ENCODE assay signal across 16 cellular contexts in the genomic region with DNA sequence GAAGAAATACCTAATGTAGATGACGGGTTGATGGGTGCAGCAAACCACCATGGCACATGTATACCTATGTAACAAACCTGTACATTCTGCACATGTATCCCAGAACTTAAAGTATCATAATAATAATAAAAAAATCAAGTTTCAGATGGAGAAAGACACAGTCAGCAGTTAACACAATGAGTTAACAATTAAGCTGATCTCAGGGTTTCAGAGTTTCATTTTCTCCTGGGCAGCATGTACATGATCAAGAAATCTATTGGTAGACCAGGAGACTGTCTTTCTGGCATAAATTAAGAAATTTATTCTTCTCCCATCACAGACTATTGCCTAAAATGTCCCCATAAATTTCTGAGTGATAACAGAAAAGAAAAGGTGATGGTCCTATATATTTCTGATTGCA.
DNase-seq lines count a peak whose midpoint lies in the region; ATAC-seq, FAIRE-seq and TF ChIP-seq lines count a peak whose summit lies in the region.
"Had no signal": no experiment of that assay in that cellular context is flagged by ENCODE, and none has a peak within 500 bp of the region (broad histone marks: within the 10 kb centered on the region; RNA-seq: fewer than 3 reads in every experiment).

No MANE protein-coding gene starts in this region.

- no peak for ATAC-seq in HepG2
- ATAC-seq in right lobe of liver, result no peak
- ATAC-seq in HG02981 (IDR thresholded peaks at IDR 0.05; ENCODE audit: unreplicated experiment), result peak; percentile 48
- ATAC-seq in GM18868 (IDR thresholded peaks at IDR 0.05; ENCODE audit: unreplicated experiment), result no peak
- ATAC-seq: CD8-positive, alpha-beta T cell had no signal

- WGBS in HepG2 (ENCODE audit: low lambda C conversion rate), result 0% methylated on average over 1 of the region's 1 CpG
- 30% methylated on average over 1 of the region's 1 CpG for WGBS in right lobe of liver (ENCODE audit: insufficient coverage, low coverage, low lambda C conversion rate, missing lambda C conversion rate)

- intact Hi-C loops in HepG2 (cut with micrococcal nuclease; ENCODE audit: unreplicated experiment) (no loop called here), right lobe of liver (cut with DNase I) (no loop called here)

- H3K9ac ChIP-seq in HepG2 (ENCODE audit: insufficient read depth, low read depth, low read length) (no peak overlapping the region), MM.1S (ENCODE audit: low read length) (no peak overlapping the region)
- H3K9ac ChIP-seq: BLaER1 treated with 17β-estradiol and CSF1 and Interleukin-3, amounts not matched to agents 10 nM and 100 nM had no signal

- H3K27me3 ChIP-seq in HepG2 (ENCODE audit: control insufficient read depth in 1 of 2, insufficient read depth in 2 of 2, low read length in 2 of 2) (no peaks in the 10 kb centered on the region), right lobe of liver (no peaks in the 10 kb centered on the region), MM.1S (replicated peaks; ENCODE audit: insufficient read depth, low read length) (no peaks in the 10 kb centered on the region)

- CTCF ChIA-PET in HepG2 (lab: Yijun Ruan, JAX; ENCODE audit: low intra/inter-chr PET ratio, low total read pairs), result no interaction called here

- H2AFZ ChIP-seq in HepG2 (ENCODE audit: low read length) (no peak overlapping the region), MM.1S (ENCODE audit: low read length) (no peak overlapping the region)

- in situ Hi-C loops in HepG2 (cut with HindIII; ENCODE audit: extremely low pct_ligation_motif_present, low pct_unique_long_range_greater_than_20kb), result no loop called here

- no peaks in the 10 kb centered on the region for H3K9me2 ChIP-seq in MM.1S (replicated peaks; ENCODE audit: insufficient read depth, low read length)

- no peak overlapping the region for H3K4me3 ChIP-seq in HepG2 (replicated peaks in 1 of 3; ENCODE audit: insufficient read depth in 1 of 3, low read depth in 2 of 3, low read length in 3 of 3)
- H3K4me3 ChIP-seq in right lobe of liver, result no peak overlapping the region
- no peak overlapping the region for H3K4me3 ChIP-seq in MM.1S (ENCODE audit: low read length)
- H3K4me3 ChIP-seq: BLaER1 treated with 17β-estradiol and CSF1 and Interleukin-3, amounts not matched to agents 10 nM and 100 nM had no signal

- no peak for FAIRE-seq in HepG2 (lab: Jason Lieb, UNC)
- FAIRE-seq: H1 had no signal

- H3K27ac ChIP-seq in HepG2 (ENCODE audit: extremely low read length, insufficient read depth, low read length), result no peak overlapping the region
- no peak overlapping the region for H3K27ac ChIP-seq in right lobe of liver
- H3K27ac ChIP-seq in MM.1S (ENCODE audit: low read length), result no peak overlapping the region
- H3K27ac ChIP-seq: 22Rv1; BLaER1 treated with 17β-estradiol and CSF1 and Interleukin-3, amounts not matched to agents 10 nM and 100 nM had no signal

- no peaks in the 10 kb centered on the region for H3K4me1 ChIP-seq in HepG2 (ENCODE audit: insufficient read depth, low read length)
- H3K4me1 ChIP-seq in right lobe of liver, result no peaks in the 10 kb centered on the region
- peaks cover 4% of the 10 kb centered on the region; the same call in 1 of the 2 replicates for H3K4me1 ChIP-seq in MM.1S (ENCODE audit: low read length)
- H3K4me1 ChIP-seq: BLaER1 treated with 17β-estradiol and CSF1 and Interleukin-3, amounts not matched to agents 10 nM and 100 nM had no signal

- H3K79me2 ChIP-seq in HepG2 (ENCODE audit: insufficient read depth, low read length), result no peaks in the 10 kb centered on the region
- no peaks in the 10 kb centered on the region for H3K79me2 ChIP-seq in MM.1S (ENCODE audit: low read length)

- TF ChIP-seq POLR2A in HepG2 (IDR thresholded peaks at IDR 0.05; ENCODE audit: insufficient read depth in 1 of 2, low read depth in 2 of 2, low read length in 2 of 2) (no peak), right lobe of liver (IDR thresholded peaks at IDR 0.05) (no peak)

- POLR2A ChIA-PET in HepG2 (lab: Yijun Ruan, JAX), result no interaction called here

- DNase-seq in HepG2 (ENCODE audit: low spot score) (no peak), right lobe of liver (no peak), MM.1S (peak; percentile 51), NCI-H69 (lab: John Stamatoyannopoulos, UW) (no peak), NCI-H82 (lab: John Stamatoyannopoulos, UW) (no peak)
- DNase-seq: Calu3; CD8-positive, alpha-beta T cell; DMS79 treated with DMSO at 0.1 percent for 48 hours; GF-D8; H9; KG1 had no signal

- TF ChIP-seq CTCF in HepG2 (CRISPR knock-in tag; IDR thresholded peaks at IDR 0.05), result no peak
- no peak for TF ChIP-seq CTCF in right lobe of liver (IDR thresholded peaks at IDR 0.05)
- no peak for TF ChIP-seq CTCF in MM.1S (IDR thresholded peaks at IDR 0.05; ENCODE audit: low read length)

- H3K36me3 ChIP-seq in HepG2 (replicated peaks in 1 of 2; ENCODE audit: control insufficient read depth in 1 of 2, insufficient read depth in 2 of 2, low read length in 2 of 2) (no peaks in the 10 kb centered on the region), right lobe of liver (no peaks in the 10 kb centered on the region), MM.1S (replicated peaks; ENCODE audit: insufficient read depth, low read length) (no peaks in the 10 kb centered on the region)
- H3K36me3 ChIP-seq: BLaER1 treated with 17β-estradiol and CSF1 and Interleukin-3, amounts not matched to agents 10 nM and 100 nM had no signal

- no peaks in the 10 kb centered on the region; the same call in 1 of the 2 replicates for H3F3A ChIP-seq in MM.1S (ENCODE audit: insufficient read depth, low read length)

- H3K4me2 ChIP-seq in HepG2 (ENCODE audit: low read depth, low read length) (no peak overlapping the region), MM.1S (ENCODE audit: low read depth, low read length) (no peak overlapping the region; the same call in 1 of the 2 replicates)
- H3K4me2 ChIP-seq: BLaER1 treated with 17β-estradiol and CSF1 and Interleukin-3, amounts not matched to agents 10 nM and 100 nM had no signal

- BruUV-seq in HepG2 (replicated peaks; lab: Mats Ljungman, UMichigan), result no TSS peak

- TF ChIP-seq EP300 in HepG2 (IDR thresholded peaks at IDR 0.05; ENCODE audit: low read depth in 2 of 2, low read length in 2 of 2) (no peak), HepG2 (CRISPR knock-in tag; IDR thresholded peaks at IDR 0.05; ENCODE audit: borderline replicate concordance) (no peak)

- no peak for TF ChIP-seq RAD21 in HepG2 (CRISPR knock-in tag; IDR thresholded peaks at IDR 0.05)

- H3K9me3 ChIP-seq in HepG2 (ENCODE audit: low read length) (no peaks in the 10 kb centered on the region), right lobe of liver (no peaks in the 10 kb centered on the region), MM.1S (replicated peaks; ENCODE audit: insufficient read depth, low read length) (no peaks in the 10 kb centered on the region)

- H4K20me1 ChIP-seq in HepG2 (ENCODE audit: insufficient read depth, low read length) (no peaks in the 10 kb centered on the region), MM.1S (ENCODE audit: insufficient read depth, low read length) (no peaks in the 10 kb centered on the region)
- H4K20me1 ChIP-seq: BLaER1 treated with 17β-estradiol and CSF1 and Interleukin-3, amounts not matched to agents 10 nM and 100 nM had no signal

TF ChIP-seq in HepG2, 621 proteins besides CTCF, POLR2A, EP300 and RAD21:
- no peak for TF ChIP-seq ATF7-NPFF (CRISPR knock-in tag; IDR thresholded peaks at IDR 0.05; ENCODE audit: low read depth)
- TF ChIP-seq BCL6 (CRISPR knock-in tag; IDR thresholded peaks at IDR 0.05), result no peak
- no peak for TF ChIP-seq ZMYM3 (CRISPR knock-in tag; IDR thresholded peaks at IDR 0.05)
- peak; percentile 47; the same call in 1 of the 2 replicates for TF ChIP-seq MAFF (IDR thresholded peaks at IDR 0.05; ENCODE audit: low read depth, low read length)
- TF ChIP-seq TOE1 (CRISPR knock-in tag; IDR thresholded peaks at IDR 0.05), result no peak
- TF ChIP-seq ZNF24 (IDR thresholded peaks at IDR 0.05), result no peak
- TF ChIP-seq TMF1 (CRISPR knock-in tag; IDR thresholded peaks at IDR 0.05; ENCODE audit: low read depth), result no peak
- TF ChIP-seq MAFK (conservative IDR thresholded peaks at IDR 0.05 in 1 of 2, IDR thresholded peaks at IDR 0.05 in 1 of 2; ENCODE audit: low read length in 2 of 2), result peak; percentile 25 to 70; a peak in 2 of 4 replicates
- no peak for TF ChIP-seq TEAD3 (CRISPR knock-in tag; optimal IDR thresholded peaks at IDR 0.05; ENCODE audit: borderline replicate concordance)
